In the genomic region with DNA sequence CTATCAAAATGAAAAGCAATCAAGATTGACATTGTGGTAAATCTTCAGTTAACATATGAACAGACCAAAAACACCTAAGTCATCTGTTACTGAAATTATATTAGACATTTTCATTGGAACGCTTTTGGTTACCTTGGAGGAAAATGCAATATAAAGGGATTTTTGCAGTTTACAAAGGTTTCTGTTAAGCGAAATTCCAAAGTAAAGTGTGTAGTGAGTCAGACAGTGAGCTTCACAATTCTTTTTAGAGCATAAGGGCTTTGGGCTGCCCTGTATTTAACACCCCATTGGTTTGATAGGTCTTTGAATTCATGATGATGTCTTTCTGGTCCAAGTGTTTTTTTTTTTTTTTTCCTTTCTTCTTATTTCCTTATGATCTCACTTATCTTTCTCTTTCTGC, we compare ENCODE assay signal across 19 cellular contexts.
"Had no signal": no experiment of that assay in that cellular context is flagged by ENCODE, and none has a peak within 500 bp of the region (broad histone marks: within the 10 kb centered on the region; RNA-seq: fewer than 3 reads in every experiment).

No MANE protein-coding gene starts in this region.

- ATAC-seq: foreskin keratinocyte, gastroesophageal sphincter, heart left ventricle, left cardiac atrium, left lung, left ventricle myocardium superior, lower lobe of right lung, mucosa of descending colon had no signal

- H3K4me1 ChIP-seq: esophagus muscularis mucosa, foreskin keratinocyte, gastroesophageal sphincter, heart left ventricle, left lung, lower lobe of right lung had no signal

- H3K9me3 ChIP-seq: esophagus muscularis mucosa, left lung, lower lobe of right lung, mucosa of descending colon had no signal

- H3K4me2 ChIP-seq: hepatocyte had no signal

- H3K27me3 ChIP-seq: dorsolateral prefrontal cortex, esophagus muscularis mucosa, foreskin keratinocyte, gastroesophageal sphincter, heart left ventricle, hepatocyte, left lung had no signal

- H2AFZ ChIP-seq: hepatocyte had no signal

- H3K79me2 ChIP-seq: hepatocyte had no signal

- H3K27ac ChIP-seq: coronary artery, dorsolateral prefrontal cortex, esophagus muscularis mucosa, foreskin keratinocyte, gastroesophageal sphincter, heart left ventricle, hepatocyte, left lung, lower lobe of right lung had no signal

- H3K36me3 ChIP-seq: esophagus muscularis mucosa, gastroesophageal sphincter, heart left ventricle, left lung, lower lobe of right lung had no signal

- H3K4me3 ChIP-seq: coronary artery, dorsolateral prefrontal cortex, esophagus muscularis mucosa, gastroesophageal sphincter, heart left ventricle, hepatocyte, left lung, lower lobe of right lung, mucosa of descending colon had no signal

- DNase-seq: dermis blood vessel endothelial cell; dorsolateral prefrontal cortex; effector CD4-positive, alpha-beta T cell; effector memory CD4-positive, alpha-beta T cell; foreskin keratinocyte; heart left ventricle; hypothalamus; immature natural killer cell; islet precursor cell; left cardiac atrium; left ventricle myocardium superior; lower lobe of right lung; mesenchymal stem cell; mucosa of descending colon had no signal
